In genomic region chr11:12140186-12140938, GRCh38 we compare ENCODE assay signal across 17 cellular contexts. TPM values are rescaled to one million over a fixed set of nuclear protein-coding genes. Genes with fewer than 3 reads are reported as not detected.
DNase-seq lines count a peak whose midpoint lies in the region; ATAC-seq and TF ChIP-seq lines count a peak whose summit lies in the region.
"Had no signal": no experiment of that assay in that cellular context is flagged by ENCODE, and none has a peak within 500 bp of the region (broad histone marks: within the 10 kb centered on the region; RNA-seq: fewer than 3 reads in every experiment).

No MANE protein-coding gene starts in this region.

- H3K4me1 Mint-ChIP-seq in activated CD4-positive, alpha-beta T cell treated with anti-CD3 and anti-CD28 coated beads for 36 hours: peaks cover 81% of the 10 kb centered on the region
- peaks cover 28% of the 10 kb centered on the region for H3K4me1 Mint-ChIP-seq in type B pancreatic cell (ENCODE audit: unreplicated experiment)
- peaks cover 57% of the 10 kb centered on the region for H3K4me1 Mint-ChIP-seq in T-helper 2 cell treated with Interferon-gamma antibody and Interleukin-4, amounts not matched to agents 5 μg/mL and 100 μg/mL, for 36 hours (ENCODE audit: low read depth)
- H3K4me1 Mint-ChIP-seq: memory B cell had no signal

- in situ Hi-C loops in mammary epithelial cell (cut with MboI; ENCODE audit: low sequenced_read_pairs in 2 of 2): no loop called here

- H3K4me3 ChIP-seq in mammary epithelial cell (replicated peaks in 1 of 3; ENCODE audit: insufficient read depth in 1 of 3, low read depth in 2 of 3, low read length in 3 of 3): no peak overlapping the region
- H3K4me3 ChIP-seq: spleen, suprapubic skin had no signal

- no TSS peak for BruUV-seq in mammary epithelial cell (replicated peaks; lab: Mats Ljungman, UMichigan)

- CTCF ChIA-PET in activated CD4-positive, alpha-beta T cell treated with anti-CD3 and anti-CD28 coated beads for 36 hours (lab: Charles Lee): interaction anchor here (0.5 to 1.1 kb wide), 2 partner anchors 11 to 19 kb away, joined by 3 read pairs; no protein-coding TSS in a partner anchor
- CTCF ChIA-PET in mammary epithelial cell (lab: Charles Lee; ENCODE audit: low non-redundant PET): no interaction called here

- H3K27ac Mint-ChIP-seq in activated CD4-positive, alpha-beta T cell treated with anti-CD3 and anti-CD28 coated beads for 36 hours: peak overlapping the region; percentile 72
- peak overlapping the region; percentile 2 for H3K27ac Mint-ChIP-seq in type B pancreatic cell
- no peak overlapping the region for H3K27ac Mint-ChIP-seq in T-helper 2 cell treated with Interferon-gamma antibody and Interleukin-4, amounts not matched to agents 5 μg/mL and 100 μg/mL, for 36 hours
- H3K27ac Mint-ChIP-seq: memory B cell had no signal

- 100% methylated on average over 3 of the region's 3 CpGs for WGBS in mammary epithelial cell (ENCODE audit: low coverage, missing lambda C conversion rate)

- H3K9ac ChIP-seq in mammary epithelial cell (ENCODE audit: insufficient read depth, low read length): no peak overlapping the region

- H2AFZ ChIP-seq in mammary epithelial cell (ENCODE audit: low read depth, low read length): no peak overlapping the region

- no peak overlapping the region for H3K4me3 Mint-ChIP-seq in activated CD4-positive, alpha-beta T cell treated with anti-CD3 and anti-CD28 coated beads for 36 hours
- no peak overlapping the region for H3K4me3 Mint-ChIP-seq in type B pancreatic cell
- no peak overlapping the region for H3K4me3 Mint-ChIP-seq in T-helper 2 cell treated with Interferon-gamma antibody and Interleukin-4, amounts not matched to agents 5 μg/mL and 100 μg/mL, for 36 hours
- H3K4me3 Mint-ChIP-seq: dendritic cell treated with granulocyte-macrophage colony-stimulating factor and Interleukin-4, amounts not matched to agents 40 ng/mL and 50 ng/mL, for 4 days; memory B cell had no signal

- intact Hi-C loops in activated CD4-positive, alpha-beta T cell treated with anti-CD3 and anti-CD28 coated beads for 36 hours (cut with DNase I, micrococcal nuclease): no loop called here
- intact Hi-C loops in mammary epithelial cell (cut with micrococcal nuclease): no loop called here
- intact Hi-C loops in sciatic nerve (cut with DNase I): no loop called here

- no peaks in the 10 kb centered on the region for H3K27me3 ChIP-seq in mammary epithelial cell (ENCODE audit: insufficient read depth, low read length)
- H3K27me3 ChIP-seq: spleen, suprapubic skin had no signal

- no peaks in the 10 kb centered on the region for H4K20me1 ChIP-seq in mammary epithelial cell (ENCODE audit: insufficient read depth, low read length)

- TF ChIP-seq CTCF in mammary epithelial cell (conservative IDR thresholded peaks at IDR 0.05 in 1 of 2, IDR thresholded peaks at IDR 0.05 in 1 of 2; ENCODE audit: extremely low read depth in 1 of 2, insufficient read depth in 1 of 2, low read depth in 1 of 2, low read length in 2 of 2): no peak
- TF ChIP-seq CTCF in type B pancreatic cell (conservative IDR thresholded peaks at IDR 0.05): no peak

- no peaks in the 10 kb centered on the region for H3K9me3 ChIP-seq in mammary epithelial cell (replicated peaks; ENCODE audit: insufficient read depth, low read length)
- H3K9me3 ChIP-seq: spleen, suprapubic skin had no signal

- dilution Hi-C loops in mammary epithelial cell (cut with HindIII; ENCODE audit: low sequenced_read_pairs): no loop called here

- no peak for ATAC-seq in activated CD4-positive, alpha-beta T cell treated with anti-CD3 and anti-CD28 coated beads for 36 hours
- no peak for ATAC-seq in sciatic nerve
- ATAC-seq: PC-3 had no signal

- no peak overlapping the region for H3K4me2 ChIP-seq in mammary epithelial cell (ENCODE audit: insufficient read depth, low read depth, low read length)

- peaks cover 100% of the 10 kb centered on the region for H3K79me2 ChIP-seq in mammary epithelial cell (ENCODE audit: insufficient read depth, low read length)

- POLR2A ChIA-PET in activated CD4-positive, alpha-beta T cell treated with anti-CD3 and anti-CD28 coated beads for 36 hours (lab: Charles Lee): no interaction called here

- H3K4me1 ChIP-seq in mammary epithelial cell (ENCODE audit: insufficient read depth, low read length): peaks cover 57% of the 10 kb centered on the region

- no peaks in the 10 kb centered on the region for H3K9me3 Mint-ChIP-seq in activated CD4-positive, alpha-beta T cell treated with anti-CD3 and anti-CD28 coated beads for 36 hours (ENCODE audit: low read depth)
- H3K9me3 Mint-ChIP-seq in type B pancreatic cell: no peaks in the 10 kb centered on the region
- H3K9me3 Mint-ChIP-seq in T-helper 2 cell treated with Interferon-gamma antibody and Interleukin-4, amounts not matched to agents 5 μg/mL and 100 μg/mL, for 36 hours: no peaks in the 10 kb centered on the region
- H3K9me3 Mint-ChIP-seq: dendritic cell treated with granulocyte-macrophage colony-stimulating factor and Interleukin-4, amounts not matched to agents 40 ng/mL and 50 ng/mL, for 4 days; memory B cell had no signal

- no peaks in the 10 kb centered on the region for H3K27me3 Mint-ChIP-seq in activated CD4-positive, alpha-beta T cell treated with anti-CD3 and anti-CD28 coated beads for 36 hours
- H3K27me3 Mint-ChIP-seq in type B pancreatic cell: no peaks in the 10 kb centered on the region
- H3K27me3 Mint-ChIP-seq in T-helper 2 cell treated with Interferon-gamma antibody and Interleukin-4, amounts not matched to agents 5 μg/mL and 100 μg/mL, for 36 hours (ENCODE audit: low read depth): no peaks in the 10 kb centered on the region
- H3K27me3 Mint-ChIP-seq: dendritic cell treated with granulocyte-macrophage colony-stimulating factor and Interleukin-4, amounts not matched to agents 40 ng/mL and 50 ng/mL, for 4 days had no signal

- H3K36me3 Mint-ChIP-seq in activated CD4-positive, alpha-beta T cell treated with anti-CD3 and anti-CD28 coated beads for 36 hours (ENCODE audit: low read depth): peaks cover 41% of the 10 kb centered on the region
- no peaks in the 10 kb centered on the region for H3K36me3 Mint-ChIP-seq in type B pancreatic cell
- peaks cover 28% of the 10 kb centered on the region for H3K36me3 Mint-ChIP-seq in T-helper 2 cell treated with Interferon-gamma antibody and Interleukin-4, amounts not matched to agents 5 μg/mL and 100 μg/mL, for 36 hours (ENCODE audit: low read depth)
- H3K36me3 Mint-ChIP-seq: memory B cell had no signal

- peaks cover 23% of the 10 kb centered on the region for H3K36me3 ChIP-seq in mammary epithelial cell (ENCODE audit: insufficient read depth, low read length)
- H3K36me3 ChIP-seq: suprapubic skin had no signal

- H3K27ac ChIP-seq in mammary epithelial cell (ENCODE audit: insufficient read depth, low read depth, low read length): peak overlapping the region; percentile 84
- H3K27ac ChIP-seq: HL-60, spleen, suprapubic skin had no signal

- DNase-seq in activated CD4-positive, alpha-beta T cell treated with anti-CD3 and anti-CD28 coated beads for 36 hours: no peak
- DNase-seq in activated CD4-positive, alpha-beta T cell treated with anti-CD3 and anti-CD28 coated beads for 4 hours: no peak
- DNase-seq in mammary epithelial cell (no peak), mesenteric fat pad (ENCODE audit: low spot score) (peak; percentile 3), type B pancreatic cell (ENCODE audit: extremely low spot score, unreplicated experiment) (no peak), sciatic nerve (ENCODE audit: low spot score) (no peak), NCI-H187 (lab: John Stamatoyannopoulos, UW) (no peak)
- DNase-seq in T-helper 2 cell treated with Interferon-gamma antibody and Interleukin-4, amounts not matched to agents 5 μg/mL and 100 μg/mL, for 36 hours (ENCODE audit: low spot score): no peak
- DNase-seq: activated T-cell treated with anti-CD3 and anti-CD28 coated beads for 4 hours, NCI-H1694 treated with DMSO at 0.1 percent for 48 hours, NCI-H510A, PC-3 had no signal

RNA-seq across cellular contexts. Expression of gene MICAL2, which starts 30.0 kb away (rescaled TPM):
- total RNA-seq in activated CD4-positive, alpha-beta T cell treated with anti-CD3 and anti-CD28 coated beads for 36 hours: 100 to 1,000 TPM; 186 to 207 TPM
- total RNA-seq in mammary epithelial cell (100 to 1,000 TPM; 163 to 339 TPM), mesenteric fat pad (31.1 TPM), type B pancreatic cell (ENCODE audit: low replicate concordance) (35.7 and 38.0 TPM in 2 replicates), sciatic nerve (92.4 TPM)
- polyA plus RNA-seq in mammary epithelial cell: 71.2 TPM
- 276 TPM for polyA minus RNA-seq in mammary epithelial cell
